ENCODE assay signal across 9 cellular contexts in genomic region chr20:10433014-10433622, GRCh38. TPM values are rescaled to one million over a fixed set of nuclear protein-coding genes. Genes with fewer than 3 reads are reported as not detected.
DNase-seq lines count a peak whose midpoint lies in the region; FAIRE-seq lines count a peak whose summit lies in the region.
"Had no signal": no experiment of that assay in that cellular context is flagged by ENCODE, and none has a peak within 500 bp of the region (broad histone marks: within the 10 kb centered on the region; RNA-seq: fewer than 3 reads in every experiment).

No MANE protein-coding gene starts in this region.

- FAIRE-seq in frontal cortex (lab: Jason Lieb, UNC): no peak
- FAIRE-seq: endometrium had no signal

- H3K36me3 Mint-ChIP-seq in activated T-cell treated with anti-CD3 and anti-CD28 coated beads, Interleukin-2, amount 50 U/mL, for 24 hours (ENCODE audit: low read depth): peaks cover 50% of the 10 kb centered on the region
- H3K36me3 Mint-ChIP-seq in activated naive CD8-positive, alpha-beta T cell: no peaks in the 10 kb centered on the region

- no peaks in the 10 kb centered on the region for H3K9me3 Mint-ChIP-seq in activated T-cell treated with anti-CD3 and anti-CD28 coated beads, Interleukin-2, amount 50 U/mL, for 24 hours
- H3K9me3 Mint-ChIP-seq in activated naive CD8-positive, alpha-beta T cell (ENCODE audit: low read depth): no peaks in the 10 kb centered on the region

- H3K9me3 ChIP-seq in iPS-18c (ENCODE audit: control insufficient read depth, insufficient read depth, low read length): no peaks in the 10 kb centered on the region

- peak overlapping the region; percentile 96 for H3K27ac Mint-ChIP-seq in activated T-cell treated with anti-CD3 and anti-CD28 coated beads, Interleukin-2, amount 50 U/mL, for 24 hours
- peak overlapping the region; percentile 98 for H3K27ac Mint-ChIP-seq in activated naive CD8-positive, alpha-beta T cell

- no peak for DNase-seq in activated T-cell treated with anti-CD3 and anti-CD28 coated beads, Interleukin-2, amount 50 U/mL, for 24 hours
- DNase-seq in activated T-cell treated with anti-CD3 and anti-CD28 coated beads, Interleukin-2, amount 50 U/mL, for 1 hour: no peak
- DNase-seq in substantia nigra (lab: John Stamatoyannopoulos, UW): no peak
- DNase-seq in GF-D8 (lab: John Stamatoyannopoulos, UW): no peak
- no peak for DNase-seq in cortex of kidney (lab: John Stamatoyannopoulos, UW)
- DNase-seq in frontal cortex (ENCODE audit: low spot score in 2 of 2): no peak

- no peaks in the 10 kb centered on the region for H3K27me3 Mint-ChIP-seq in activated T-cell treated with anti-CD3 and anti-CD28 coated beads, Interleukin-2, amount 50 U/mL, for 24 hours
- H3K27me3 Mint-ChIP-seq in activated naive CD8-positive, alpha-beta T cell: no peaks in the 10 kb centered on the region

- peak overlapping the region; percentile 91 for H3K4me3 Mint-ChIP-seq in activated T-cell treated with anti-CD3 and anti-CD28 coated beads, Interleukin-2, amount 50 U/mL, for 24 hours
- H3K4me3 Mint-ChIP-seq in activated naive CD8-positive, alpha-beta T cell: peak overlapping the region; percentile 96

- H3K27ac ChIP-seq in substantia nigra (ENCODE audit: low read depth, low read length, poor library complexity, severe bottlenecking): peak overlapping the region; percentile 94

- H3K4me1 Mint-ChIP-seq in activated T-cell treated with anti-CD3 and anti-CD28 coated beads, Interleukin-2, amount 50 U/mL, for 24 hours (ENCODE audit: low read depth): peaks cover 65% of the 10 kb centered on the region
- H3K4me1 Mint-ChIP-seq in activated naive CD8-positive, alpha-beta T cell (ENCODE audit: low read depth): peaks cover 59% of the 10 kb centered on the region

- H3K4me3 ChIP-seq in iPS-18c (ENCODE audit: insufficient read depth, low read depth, low read length): peak overlapping the region; percentile 88

RNA-seq across cellular contexts. Expression of gene MKKS, which starts 0.9 kb away (rescaled TPM):
- 12.6 TPM for total RNA-seq in frontal cortex

RNA-seq across cellular contexts. Expression of gene SLX4IP, which starts 2.0 kb away (rescaled TPM):
- total RNA-seq in frontal cortex: 8.2 TPM
